ENCODE assay signal across 33 cellular contexts in genomic region chr4:35534946-35535345, GRCh38.
"Had no signal": no experiment of that assay in that cellular context is flagged by ENCODE, and none has a peak within 500 bp of the region (broad histone marks: within the 10 kb centered on the region; RNA-seq: fewer than 3 reads in every experiment).

No MANE protein-coding gene starts in this region.

- ATAC-seq: Panc1, Right ventricle myocardium inferior had no signal

- H3K4me3 ChIP-seq: MG63, PC-9, SJCRH30 had no signal

- H3K36me3 ChIP-seq: MG63, SJCRH30 had no signal

- DNase-seq: Kasumi-1, MG63, NCI-H1048, NCI-H1092 treated with DMSO at 0.1 percent for 48 hours, NCI-H1105 treated with DMSO at 0.1 percent for 48 hours, NCI-H1417, NCI-H1436, NCI-H146, NCI-H1694, NCI-H187, NCI-H1930, NCI-H2029 treated with DMSO at 0.1 percent for 48 hours, NCI-H2081 treated with DMSO at 0.1 percent for 48 hours, NCI-H2107, NCI-H2171, NCI-H226, NCI-H510A, NCI-H524, NCI-H526, NCI-H69, NCI-H748 treated with DMSO at 0.1 percent for 48 hours, NCI-H82, PC-9, SHP77, SIG-M5, SJCRH30, SK-N-SH, SW 1271, T-helper 1 cell had no signal

- H3K4me2 ChIP-seq: PC-9, SK-N-SH had no signal

- H3K27me3 ChIP-seq: MG63, SJCRH30 had no signal

- FAIRE-seq: RCC 7860 had no signal

- H2AFZ ChIP-seq: PC-9 had no signal

- H3K27ac ChIP-seq: PC-9, RWPE1, SJCRH30 had no signal

- H3K4me1 ChIP-seq: SJCRH30 had no signal

- H3K9ac ChIP-seq: SK-N-SH had no signal

- H3K9me3 ChIP-seq: MG63, SJCRH30, SK-N-SH had no signal
